ENCODE assay signal across 7 cellular contexts in genomic region chr11:66543263-66544107, GRCh38. TPM values are rescaled to one million over a fixed set of nuclear protein-coding genes. Genes with fewer than 3 reads are reported as not detected.
DNase-seq lines count a peak whose midpoint lies in the region; ATAC-seq, FAIRE-seq and TF ChIP-seq lines count a peak whose summit lies in the region.
"Had no signal": no experiment of that assay in that cellular context is flagged by ENCODE, and none has a peak within 500 bp of the region (broad histone marks: within the 10 kb centered on the region; RNA-seq: fewer than 3 reads in every experiment).

No MANE protein-coding gene starts in this region.

- H3K9me3 ChIP-seq in K562 (replicated peaks; ENCODE audit: control insufficient read depth, insufficient read depth, low read depth, low read length) (no peaks in the 10 kb centered on the region), neuronal stem cell (replicated peaks in 1 of 2; ENCODE audit: control insufficient read depth in 2 of 2, insufficient read depth in 1 of 2, low read depth in 1 of 2, low read length in 2 of 2) (no peaks in the 10 kb centered on the region)

- no peak overlapping the region for H2BK15ac ChIP-seq in neuronal stem cell (ENCODE audit: low read length)

- H3K79me2 ChIP-seq in K562 (ENCODE audit: control insufficient read depth, insufficient read depth, low read length): peaks cover 6% of the 10 kb centered on the region; the same call in 1 of the 3 replicates

- H4K20me1 ChIP-seq in K562 (replicated peaks; ENCODE audit: control insufficient read depth, insufficient read depth, low read length): no peaks in the 10 kb centered on the region

- no peak overlapping the region for H3K23ac ChIP-seq in neuronal stem cell (ENCODE audit: low read depth, low read length, poor library complexity)

- peaks cover 0 to 44% of the 10 kb centered on the region in 2 experiments; a peak in 3 of 5 replicates for H3K4me1 ChIP-seq in K562 (replicated peaks in 1 of 2; ENCODE audit: control insufficient read depth in 2 of 2, insufficient read depth in 2 of 2, low read length in 2 of 2)
- H3K4me1 ChIP-seq in neuronal stem cell (ENCODE audit: control insufficient read depth in 2 of 2, insufficient read depth in 1 of 2, low read depth in 1 of 2, low read length in 2 of 2): peaks cover 19 to 28% of the 10 kb centered on the region in 2 donors

- H3K36me3 ChIP-seq in K562 (ENCODE audit: control insufficient read depth, insufficient read depth, low read length) (peaks cover 5% of the 10 kb centered on the region; the same call in 2 of the 3 replicates), neuronal stem cell (replicated peaks in 1 of 2; ENCODE audit: control insufficient read depth in 2 of 2, insufficient read depth in 2 of 2, low read length in 2 of 2) (peaks cover 9 to 16% of the 10 kb centered on the region in 2 donors)

- H3K9me1 ChIP-seq in K562 (ENCODE audit: control insufficient read depth, insufficient read depth, low read length): no peaks in the 10 kb centered on the region

- H4K91ac ChIP-seq in neuronal stem cell (ENCODE audit: low read depth, low read length, poor library complexity): no peak overlapping the region

- DNase-seq in AG10803 (ENCODE audit: low read depth) (no peak), NCI-H82 treated with DMSO at 0.1 percent for 48 hours (lab: John Stamatoyannopoulos, UW; ENCODE audit: unreplicated experiment) (peak; percentile 4), K562 (ENCODE audit: extremely low read depth in 1 of 4, low spot score in 3 of 4) (no peak), neuronal stem cell (ENCODE audit: low spot score) (no peak), amniotic stem cell (lab: John Stamatoyannopoulos, UW) (no peak)

- no peak for TF ChIP-seq POLR2A in K562 (conservative IDR thresholded peaks at IDR 0.05)

- WGBS in K562 (ENCODE audit: insufficient coverage, low coverage, missing lambda C conversion rate): 85% methylated on average over 24 of the region's 26 CpGs
- no CpG with 5 or more reads among the region's 26 CpGs for WGBS in neuronal stem cell (ENCODE audit: extremely low coverage in 2 of 2, insufficient read length in 2 of 2, insufficient replicate concordance in 1 of 2), 2 donors

- no peak overlapping the region for H3K14ac ChIP-seq in neuronal stem cell (ENCODE audit: low read length)

- TF ChIP-seq RAD21 in K562 (CRISPR knock-in tag; conservative IDR thresholded peaks at IDR 0.05 in 1 of 2, IDR thresholded peaks at IDR 0.05 in 1 of 2): no peak

- H3K79me1 ChIP-seq in neuronal stem cell (ENCODE audit: low read depth, low read length): no peaks in the 10 kb centered on the region

- TF ChIP-seq EP300 in K562 (IDR thresholded peaks at IDR 0.05; ENCODE audit: low read length): no peak

- no peak overlapping the region for H2AFZ ChIP-seq in K562 (ENCODE audit: low read depth, low read length)
- H2AFZ ChIP-seq in neuronal stem cell (ENCODE audit: low read length): peak overlapping the region; percentile 83

- CTCF ChIA-PET in K562 (lab: Yijun Ruan, JAX; ENCODE audit: low intra/inter-chr PET ratio): no interaction called here

- peak overlapping the region; percentile 8 for H2BK5ac ChIP-seq in neuronal stem cell (ENCODE audit: low read length)

- no TSS peak for BruUV-seq in K562 (replicated peaks; lab: Mats Ljungman, UMichigan)

- H3K27ac ChIP-seq in K562 (ENCODE audit: extremely low read depth, low read depth, low read length): no peak overlapping the region
- no peak overlapping the region for H3K27ac ChIP-seq in neuronal stem cell (replicated peaks; ENCODE audit: low read length)

- peak overlapping the region; percentile 67 for H2AK5ac ChIP-seq in neuronal stem cell (ENCODE audit: low read depth, low read length)

- in situ Hi-C loops in K562 (cut with MboI): no loop called here

- H4K8ac ChIP-seq in neuronal stem cell (ENCODE audit: low read depth, low read length): no peak overlapping the region

- H3K9ac ChIP-seq in K562 (ENCODE audit: insufficient read depth in 1 of 2, low read depth in 2 of 2, low read length in 2 of 2) (peak overlapping the region in 1 of 2 experiments; percentile 24; a peak in 1 of 4 replicates), neuronal stem cell (ENCODE audit: low read depth, low read length, poor library complexity) (peak overlapping the region; percentile 70)

- H3K4me3 ChIP-seq in AG10803 (ENCODE audit: low read length) (no peak overlapping the region), K562 (no peak overlapping the region), neuronal stem cell (ENCODE audit: low read length in 2 of 2) (peak overlapping the region in 1 of 2 donors; percentile 4)

- no peak for FAIRE-seq in K562 (lab: Jason Lieb, UNC)

- no peak overlapping the region for H3K4me2 ChIP-seq in K562 (ENCODE audit: insufficient read depth, low read length)
- H3K4me2 ChIP-seq in neuronal stem cell (ENCODE audit: insufficient read depth, low read length, poor library complexity, severe bottlenecking): no peak overlapping the region

- no peak overlapping the region for H3K4ac ChIP-seq in neuronal stem cell (ENCODE audit: low read length)

- TF ChIP-seq CTCF in AG10803 (conservative IDR thresholded peaks at IDR 0.05; ENCODE audit: low read length) (peak; percentile 28), K562 (IDR thresholded peaks at IDR 0.05 in 2 of 3, conservative IDR thresholded peaks at IDR 0.05 in 1 of 3; ENCODE audit: insufficient read depth in 2 of 3, low read depth in 1 of 3, low read length in 3 of 3) (no peak)

- H2BK12ac ChIP-seq in neuronal stem cell (ENCODE audit: low read length): peak overlapping the region; percentile 4

- ATAC-seq in K562 (no peak), HG03439 (IDR thresholded peaks at IDR 0.05; ENCODE audit: unreplicated experiment) (no peak)

- POLR2A ChIA-PET in K562 (lab: Yijun Ruan, JAX): interaction anchor here (0.9 to 1.0 kb wide), 2 partner anchors 11 to 24 kb away, joined by 3 to 4 read pairs; no protein-coding TSS in a partner anchor

- H2BK120ac ChIP-seq in neuronal stem cell (ENCODE audit: low read depth, low read length): no peak overlapping the region

- peak overlapping the region; percentile 32 for H3K18ac ChIP-seq in neuronal stem cell (ENCODE audit: low read length)

- no peaks in the 10 kb centered on the region for H3K27me3 ChIP-seq in K562 (ENCODE audit: control insufficient read depth in 2 of 2, insufficient read depth in 2 of 2, low read length in 2 of 2)
- no peaks in the 10 kb centered on the region for H3K27me3 ChIP-seq in neuronal stem cell (ENCODE audit: control insufficient read depth in 3 of 3, insufficient read depth in 3 of 3, low read depth in 1 of 3, low read length in 3 of 3)

- intact Hi-C loops in K562 (cut with micrococcal nuclease): no loop called here

RNA-seq across cellular contexts. Expression of gene ZDHHC24, which starts 2.4 kb away (rescaled TPM):
- total RNA-seq in K562 (2011; cell fraction: chromatin; rRNA removed; ENCODE audit: low replicate concordance): 9.2 and 15.6 TPM in 2 replicates
- total RNA-seq in K562 (2011; cell fraction: nucleolus; rRNA removed): 14.1 and 15.3 TPM in 2 replicates
- total RNA-seq in K562 (2011; cell fraction: nucleoplasm; rRNA removed): 13.3 and 21.2 TPM in 2 replicates
- total RNA-seq in K562 (2014; rRNA removed) (8.3 and 13.4 TPM in 2 replicates), K562 (2014; rRNA removed; fragmentation: Illumina TruSeq; extraction: Trizol) (1.6 and 1.7 TPM in 2 replicates), K562 (2015; rRNA removed; fragmentation: Illumina TruSeq; extraction: Trizol) (2.0 TPM in 2 replicates), K562 (2021) (9.1 and 11.2 TPM in 2 replicates)
- polyA plus RNA-seq in K562 (2011; rRNA removed) (3.8 and 5.9 TPM in 2 replicates), K562 (2014; fragmentation: Illumina TruSeq; extraction: Trizol) (2.7 and 3.3 TPM in 2 replicates), K562 (2014; fragmentation: Nextera tagmentation; extraction: Ambion mirVana) (under 1 TPM; 0.45 to 0.65 TPM), K562 (2014; rRNA removed) (6.3 and 7.2 TPM in 2 replicates)
- polyA plus RNA-seq in K562 (2011; cell fraction: cytosol; rRNA removed): 5.9 and 12.5 TPM in 2 replicates
- 3.9 and 6.7 TPM in 2 replicates for polyA plus RNA-seq in K562 (2011; cell fraction: nucleus; rRNA removed)
- polyA plus RNA-seq in K562 (2012): 4.2 and 9.0 TPM in 2 replicates
- 1.2 and 1.7 TPM in 2 replicates for polyA minus RNA-seq in K562 (2011; rRNA and poly(A)+ RNA removed)
- polyA minus RNA-seq in K562 (2011; cell fraction: cytosol; rRNA and poly(A)+ RNA removed): 5.4 and 6.5 TPM in 2 replicates
- 1.6 and 2.2 TPM in 2 replicates for polyA minus RNA-seq in K562 (2011; cell fraction: nucleus; rRNA and poly(A)+ RNA removed)
- polyA plus RNA-seq in neuronal stem cell (2013, experiment 1 of 2): 5.8 TPM
- polyA plus RNA-seq in neuronal stem cell (2013, experiment 2 of 2): 5.8 TPM

RNA-seq across cellular contexts. Expression of gene ACTN3, which starts 3.2 kb away (rescaled TPM):
- 0.21 TPM in 1 of 2 replicates, not detected in the other for total RNA-seq in K562 (2011; cell fraction: chromatin; rRNA removed; ENCODE audit: low replicate concordance)
- total RNA-seq in K562 (2011; cell fraction: nucleolus; rRNA removed): not detected in 2 replicates
- total RNA-seq in K562 (2011; cell fraction: nucleoplasm; rRNA removed): not detected in 2 replicates
- total RNA-seq in K562 (2014; rRNA removed) (not detected in 2 replicates), K562 (2014; rRNA removed; fragmentation: Illumina TruSeq; extraction: Trizol) (not detected in 2 replicates), K562 (2015; rRNA removed; fragmentation: Illumina TruSeq; extraction: Trizol) (not detected in 2 replicates), K562 (2021) (not detected in 2 replicates)
- polyA plus RNA-seq in K562 (2011; rRNA removed) (not detected in 2 replicates), K562 (2014; fragmentation: Illumina TruSeq; extraction: Trizol) (not detected in 2 replicates), K562 (2014; fragmentation: Nextera tagmentation; extraction: Ambion mirVana) (not detected), K562 (2014; rRNA removed) (not detected in 2 replicates)
- not detected in 2 replicates for polyA plus RNA-seq in K562 (2011; cell fraction: cytosol; rRNA removed)
- polyA plus RNA-seq in K562 (2011; cell fraction: nucleus; rRNA removed): 0.04 and 0.07 TPM in 2 replicates
- not detected in 2 replicates for polyA plus RNA-seq in K562 (2012)
- polyA minus RNA-seq in K562 (2011; rRNA and poly(A)+ RNA removed): not detected in 2 replicates
- not detected in 2 replicates for polyA minus RNA-seq in K562 (2011; cell fraction: cytosol; rRNA and poly(A)+ RNA removed)
- polyA minus RNA-seq in K562 (2011; cell fraction: nucleus; rRNA and poly(A)+ RNA removed): not detected in 2 replicates
- 15.3 TPM for polyA plus RNA-seq in neuronal stem cell (2013, experiment 1 of 2)
- polyA plus RNA-seq in neuronal stem cell (2013, experiment 2 of 2): 14.8 TPM
- total RNA-seq: renal cortical epithelial cell had no signal

RNA-seq across cellular contexts. Expression of gene CTSF, which starts 24.9 kb away (rescaled TPM):
- total RNA-seq in K562 (2011; cell fraction: chromatin; rRNA removed; ENCODE audit: low replicate concordance): 11.2 and 25.9 TPM in 2 replicates
- total RNA-seq in K562 (2011; cell fraction: nucleolus; rRNA removed): 19.1 and 23.5 TPM in 2 replicates
- 14.6 and 15.1 TPM in 2 replicates for total RNA-seq in K562 (2011; cell fraction: nucleoplasm; rRNA removed)
- 4.0 and 5.6 TPM in 2 replicates for total RNA-seq in K562 (2014; rRNA removed)
- 2.6 and 3.8 TPM in 2 replicates for total RNA-seq in K562 (2014; rRNA removed; fragmentation: Illumina TruSeq; extraction: Trizol)
- 2.4 and 2.5 TPM in 2 replicates for total RNA-seq in K562 (2015; rRNA removed; fragmentation: Illumina TruSeq; extraction: Trizol)
- 4.8 and 5.0 TPM in 2 replicates for total RNA-seq in K562 (2021)
- 10.5 and 13.1 TPM in 2 replicates for polyA plus RNA-seq in K562 (2011; rRNA removed)
- polyA plus RNA-seq in K562 (2011; cell fraction: cytosol; rRNA removed): 6.6 and 7.5 TPM in 2 replicates
- polyA plus RNA-seq in K562 (2011; cell fraction: nucleus; rRNA removed): 75.0 and 76.5 TPM in 2 replicates
- polyA plus RNA-seq in K562 (2012): 3.8 and 11.8 TPM in 2 replicates
- 2.6 and 4.2 TPM in 2 replicates for polyA plus RNA-seq in K562 (2014; fragmentation: Illumina TruSeq; extraction: Trizol)
- under 1 TPM; 0.41 to 0.55 TPM for polyA plus RNA-seq in K562 (2014; fragmentation: Nextera tagmentation; extraction: Ambion mirVana)
- polyA plus RNA-seq in K562 (2014; rRNA removed): 4.5 and 5.1 TPM in 2 replicates
- 3.7 and 6.3 TPM in 2 replicates for polyA minus RNA-seq in K562 (2011; rRNA and poly(A)+ RNA removed)
- polyA minus RNA-seq in K562 (2011; cell fraction: cytosol; rRNA and poly(A)+ RNA removed): 2.3 and 4.0 TPM in 2 replicates
- 7.3 and 8.1 TPM in 2 replicates for polyA minus RNA-seq in K562 (2011; cell fraction: nucleus; rRNA and poly(A)+ RNA removed)
- 1.3 TPM for polyA plus RNA-seq in neuronal stem cell (2013, experiment 1 of 2)
- polyA plus RNA-seq in neuronal stem cell (2013, experiment 2 of 2): 1.2 TPM

RNA-seq across cellular contexts. Expression of gene BBS1, which starts 33.0 kb away (rescaled TPM):
- 86.7 and 157 TPM in 2 replicates for total RNA-seq in K562 (2011; cell fraction: chromatin; rRNA removed; ENCODE audit: low replicate concordance)
- 79.0 and 82.0 TPM in 2 replicates for total RNA-seq in K562 (2011; cell fraction: nucleolus; rRNA removed)
- 71.9 and 81.3 TPM in 2 replicates for total RNA-seq in K562 (2011; cell fraction: nucleoplasm; rRNA removed)
- total RNA-seq in K562 (2014; rRNA removed) (12.0 and 14.6 TPM in 2 replicates), K562 (2014; rRNA removed; fragmentation: Illumina TruSeq; extraction: Trizol) (8.3 and 9.0 TPM in 2 replicates), K562 (2015; rRNA removed; fragmentation: Illumina TruSeq; extraction: Trizol) (9.6 and 10.9 TPM in 2 replicates), K562 (2021) (12.5 and 15.2 TPM in 2 replicates)
- polyA plus RNA-seq in K562 (2011; rRNA removed) (12.1 and 18.8 TPM in 2 replicates), K562 (2014; fragmentation: Illumina TruSeq; extraction: Trizol) (12.3 and 12.7 TPM in 2 replicates), K562 (2014; fragmentation: Nextera tagmentation; extraction: Ambion mirVana) (10 to 100 TPM; 11.1 to 11.3 TPM), K562 (2014; rRNA removed) (11.4 and 19.8 TPM in 2 replicates)
- polyA plus RNA-seq in K562 (2011; cell fraction: cytosol; rRNA removed): 12.9 and 13.3 TPM in 2 replicates
- 49.5 and 74.6 TPM in 2 replicates for polyA plus RNA-seq in K562 (2011; cell fraction: nucleus; rRNA removed)
- 9.3 and 22.4 TPM in 2 replicates for polyA plus RNA-seq in K562 (2012)
- polyA minus RNA-seq in K562 (2011; rRNA and poly(A)+ RNA removed): 15.0 and 17.2 TPM in 2 replicates
- 8.0 and 16.0 TPM in 2 replicates for polyA minus RNA-seq in K562 (2011; cell fraction: cytosol; rRNA and poly(A)+ RNA removed)
- 32.0 and 34.5 TPM in 2 replicates for polyA minus RNA-seq in K562 (2011; cell fraction: nucleus; rRNA and poly(A)+ RNA removed)
- polyA plus RNA-seq in neuronal stem cell (2013, experiment 1 of 2): 26.0 TPM
- 25.7 TPM for polyA plus RNA-seq in neuronal stem cell (2013, experiment 2 of 2)

RNA-seq across cellular contexts. Expression of gene CCDC87, which starts 49.4 kb away (rescaled TPM):
- total RNA-seq in K562 (2011; cell fraction: chromatin; rRNA removed; ENCODE audit: low replicate concordance): 1.0 and 1.9 TPM in 2 replicates
- total RNA-seq in K562 (2011; cell fraction: nucleolus; rRNA removed): 1.3 and 1.7 TPM in 2 replicates
- 0.99 and 1.4 TPM in 2 replicates for total RNA-seq in K562 (2011; cell fraction: nucleoplasm; rRNA removed)
- total RNA-seq in K562 (2014; rRNA removed) (0.09 and 0.33 TPM in 2 replicates), K562 (2014; rRNA removed; fragmentation: Illumina TruSeq; extraction: Trizol) (0.13 and 0.18 TPM in 2 replicates), K562 (2015; rRNA removed; fragmentation: Illumina TruSeq; extraction: Trizol) (0.25 and 0.30 TPM in 2 replicates), K562 (2021) (0.40 and 0.44 TPM in 2 replicates)
- polyA plus RNA-seq in K562 (2011; rRNA removed) (0.06 and 0.12 TPM in 2 replicates), K562 (2014; fragmentation: Illumina TruSeq; extraction: Trizol) (0.12 and 0.33 TPM in 2 replicates), K562 (2014; fragmentation: Nextera tagmentation; extraction: Ambion mirVana) (under 1 TPM in 1 of 2 experiments, not detected in 1; 0.03 TPM), K562 (2014; rRNA removed) (0.12 TPM in 1 of 2 replicates, not detected in the other)
- polyA plus RNA-seq in K562 (2011; cell fraction: cytosol; rRNA removed): 0.09 and 0.10 TPM in 2 replicates
- polyA plus RNA-seq in K562 (2011; cell fraction: nucleus; rRNA removed): 0.18 and 0.26 TPM in 2 replicates
- 0.11 and 0.20 TPM in 2 replicates for polyA plus RNA-seq in K562 (2012)
- 0.21 and 0.32 TPM in 2 replicates for polyA minus RNA-seq in K562 (2011; rRNA and poly(A)+ RNA removed)
- 0.46 TPM in 1 of 2 replicates, not detected in the other for polyA minus RNA-seq in K562 (2011; cell fraction: cytosol; rRNA and poly(A)+ RNA removed)
- polyA minus RNA-seq in K562 (2011; cell fraction: nucleus; rRNA and poly(A)+ RNA removed): 0.40 and 1.00 TPM in 2 replicates
- polyA plus RNA-seq in neuronal stem cell (2013, experiment 1 of 2): 0.13 TPM
- 0.14 TPM for polyA plus RNA-seq in neuronal stem cell (2013, experiment 2 of 2)
